ENCODE assay signal across 1 cellular context in genomic region chr9:98851730-98852462, GRCh38.
TF ChIP-seq lines count a peak whose summit lies in the region.

No MANE protein-coding gene starts in this region.

TF ChIP-seq in K562, 482 proteins besides CTCF, POLR2A, EP300 and RAD21 (continued from another document and continues in another):
- no peak for TF ChIP-seq ATF6 (CRISPR knock-in tag; IDR thresholded peaks at IDR 0.05)
- 0 out of 2 replicates have a peak, but pooled peaks have one; percentile 20 for TF ChIP-seq KLF10 (CRISPR knock-in tag; IDR thresholded peaks at IDR 0.05)
- no peak for TF ChIP-seq FOXJ3 (CRISPR knock-in tag; IDR thresholded peaks at IDR 0.05)
- TF ChIP-seq HMBOX1 (IDR thresholded peaks at IDR 0.05), result no peak; the same call in 1 of the 2 replicates
- peak; percentile 39 for TF ChIP-seq EP400 (IDR thresholded peaks at IDR 0.05)
- no peak for TF ChIP-seq FOXJ2 (tag; IDR thresholded peaks at IDR 0.05)
- TF ChIP-seq ILK (tag; IDR thresholded peaks at IDR 0.05; ENCODE audit: borderline replicate concordance, low read depth), result peak; percentile 94
- peak; percentile 16; the same call in 1 of the 2 replicates for TF ChIP-seq LCOR (CRISPR knock-in tag; IDR thresholded peaks at IDR 0.05)
- TF ChIP-seq ZNF583 (CRISPR knock-in tag; IDR thresholded peaks at IDR 0.05), result peak; percentile 98
- TF ChIP-seq GATAD2B (IDR thresholded peaks at IDR 0.05; ENCODE audit: borderline replicate concordance), result no peak
- no peak for TF ChIP-seq NCOA4 (IDR thresholded peaks at IDR 0.05; ENCODE audit: partially characterized antibody)
- no peak for TF ChIP-seq POLR2G (IDR thresholded peaks at IDR 0.05; ENCODE audit: low read depth, low read length)
- TF ChIP-seq KDM1A (IDR thresholded peaks at IDR 0.05), result no peak; a peak in 1 of 4 replicates
- TF ChIP-seq ZNF282 (CRISPR knock-in tag; IDR thresholded peaks at IDR 0.05), result no peak
- no peak for TF ChIP-seq ZHX1 (conservative IDR thresholded peaks at IDR 0.05; ENCODE audit: low read length)
- peak; percentile 87 for TF ChIP-seq TAF7 (tag; IDR thresholded peaks at IDR 0.05)
- peak; percentile 93 for TF ChIP-seq ZNF449 (CRISPR knock-in tag; IDR thresholded peaks at IDR 0.05)
- peak; percentile 57; the same call in 1 of the 2 replicates for TF ChIP-seq BRD4 (IDR thresholded peaks at IDR 0.05)
- TF ChIP-seq JUN (IDR thresholded peaks at IDR 0.05; ENCODE audit: borderline replicate concordance, low read depth, low read length), result peak; percentile 70
- TF ChIP-seq JUN (CRISPR knock-in tag; IDR thresholded peaks at IDR 0.05; ENCODE audit: borderline replicate concordance), result peak; percentile 29; the same call in 1 of the 2 replicates
- no peak for TF ChIP-seq THAP7 (CRISPR knock-in tag; IDR thresholded peaks at IDR 0.05)
- TF ChIP-seq ZNF253 (CRISPR knock-in tag; conservative IDR thresholded peaks at IDR 0.05), result peak; percentile 92
- no peak for TF ChIP-seq EZH2 (IDR thresholded peaks at IDR 0.05; ENCODE audit: borderline replicate concordance, low read depth, low read length)
- no peak for TF ChIP-seq TFAP4 (CRISPR knock-in tag; IDR thresholded peaks at IDR 0.05; ENCODE audit: borderline replicate concordance)
- TF ChIP-seq MCM2 (IDR thresholded peaks at IDR 0.05; ENCODE audit: low read depth), result no peak
- TF ChIP-seq UBTF (IDR thresholded peaks at IDR 0.05; ENCODE audit: borderline replicate concordance in 1 of 2, low read depth in 2 of 2, low read length in 2 of 2), result no peak
- peak; percentile 96 for TF ChIP-seq THRB (CRISPR knock-in tag; conservative IDR thresholded peaks at IDR 0.05)
- TF ChIP-seq EGR1 (conservative IDR thresholded peaks at IDR 0.05), result no peak
- no peak for TF ChIP-seq RBFOX2 (IDR thresholded peaks at IDR 0.05; ENCODE audit: low read depth, low read length)
- TF ChIP-seq NR4A1 (CRISPR knock-in tag; IDR thresholded peaks at IDR 0.05), result peak; percentile 99
- TF ChIP-seq NR4A1 (tag; IDR thresholded peaks at IDR 0.05), result peak; percentile 99
- peak; percentile 94 for TF ChIP-seq HIVEP1 (CRISPR knock-in tag; IDR thresholded peaks at IDR 0.05)
- TF ChIP-seq HDAC1 (IDR thresholded peaks at IDR 0.05), result no peak; a peak in 1 of 4 replicates
- no peak for TF ChIP-seq CBX1 (IDR thresholded peaks at IDR 0.05; ENCODE audit: low read depth)
- TF ChIP-seq HES1 (IDR thresholded peaks at IDR 0.05; ENCODE audit: low read depth), result no peak
- TF ChIP-seq ELF4 (CRISPR knock-in tag; IDR thresholded peaks at IDR 0.05), result peak; percentile 44; the same call in 1 of the 2 replicates
- TF ChIP-seq CBX2 (IDR thresholded peaks at IDR 0.05; ENCODE audit: insufficient read depth, low read length, poor library complexity, severe bottlenecking), result no peak
- no peak for TF ChIP-seq TFAM (CRISPR knock-in tag; conservative IDR thresholded peaks at IDR 0.05)
- peak; percentile 94 for TF ChIP-seq FOXO4 (CRISPR knock-in tag; IDR thresholded peaks at IDR 0.05)
- peak; percentile 98 for TF ChIP-seq ZNF584 (CRISPR knock-in tag; IDR thresholded peaks at IDR 0.05; ENCODE audit: low read depth)
- TF ChIP-seq ZNF444 (CRISPR knock-in tag; IDR thresholded peaks at IDR 0.05), result peak; percentile 94
- no peak for TF ChIP-seq FOS (IDR thresholded peaks at IDR 0.05; ENCODE audit: extremely low read depth, insufficient read length)
- peak; percentile 100 for TF ChIP-seq ZNF311 (CRISPR knock-in tag; IDR thresholded peaks at IDR 0.05)
- TF ChIP-seq TAF9B (IDR thresholded peaks at IDR 0.05; ENCODE audit: partially characterized antibody), result peak; percentile 41
- no peak for TF ChIP-seq ZNF232 (CRISPR knock-in tag; IDR thresholded peaks at IDR 0.05)
- peak; percentile 87 for TF ChIP-seq ZNF561 (CRISPR knock-in tag; conservative IDR thresholded peaks at IDR 0.05)
- no peak for TF ChIP-seq KDM5B (IDR thresholded peaks at IDR 0.05; ENCODE audit: insufficient replicate concordance, low read depth, low read length)
- TF ChIP-seq SP2 (IDR thresholded peaks at IDR 0.05; ENCODE audit: extremely low read depth, low read depth, low read length, poor library complexity, severe bottlenecking), result no peak
- TF ChIP-seq IFI16 (CRISPR knock-in tag; IDR thresholded peaks at IDR 0.05), result peak; percentile 94
- TF ChIP-seq MCM7 (IDR thresholded peaks at IDR 0.05), result no peak
- TF ChIP-seq BCLAF1 (IDR thresholded peaks at IDR 0.05; ENCODE audit: borderline replicate concordance in 1 of 2, control insufficient read depth in 1 of 2, low read depth in 2 of 2, low read length in 1 of 2), result no peak
- TF ChIP-seq KDM2B (CRISPR knock-in tag; IDR thresholded peaks at IDR 0.05), result no peak
- TF ChIP-seq POLR2AphosphoS5 (IDR thresholded peaks at IDR 0.05; ENCODE audit: control insufficient read depth, insufficient read depth, low read depth, low read length), result no peak
